In the genomic region with DNA sequence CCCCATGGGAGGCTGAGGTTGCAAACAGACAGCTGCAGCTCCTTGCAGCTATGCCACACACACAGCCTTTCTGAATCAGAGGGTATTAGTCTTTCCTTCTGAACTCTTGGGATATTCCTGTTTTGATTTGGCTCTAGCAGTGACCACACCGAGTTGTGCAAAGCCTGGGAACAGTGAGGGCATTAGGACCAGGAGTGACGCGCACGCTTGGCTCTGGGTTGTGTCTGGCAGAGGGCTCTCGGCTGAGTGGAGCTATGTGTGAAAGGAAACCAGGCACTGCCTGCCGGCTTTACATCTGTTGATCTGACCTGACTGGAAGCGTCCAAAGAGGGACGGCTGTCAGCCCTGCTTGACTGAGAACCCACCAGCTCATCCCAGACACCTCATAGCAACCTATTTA, we compare ENCODE assay signal across 9 cellular contexts. TPM values are rescaled to one million over a fixed set of nuclear protein-coding genes. Genes with fewer than 3 reads are reported as not detected.
DNase-seq lines count a peak whose midpoint lies in the region; ATAC-seq, FAIRE-seq and TF ChIP-seq lines count a peak whose summit lies in the region.
"Had no signal": no experiment of that assay in that cellular context is flagged by ENCODE, and none has a peak within 500 bp of the region (broad histone marks: within the 10 kb centered on the region; RNA-seq: fewer than 3 reads in every experiment).

A gene with protein sequence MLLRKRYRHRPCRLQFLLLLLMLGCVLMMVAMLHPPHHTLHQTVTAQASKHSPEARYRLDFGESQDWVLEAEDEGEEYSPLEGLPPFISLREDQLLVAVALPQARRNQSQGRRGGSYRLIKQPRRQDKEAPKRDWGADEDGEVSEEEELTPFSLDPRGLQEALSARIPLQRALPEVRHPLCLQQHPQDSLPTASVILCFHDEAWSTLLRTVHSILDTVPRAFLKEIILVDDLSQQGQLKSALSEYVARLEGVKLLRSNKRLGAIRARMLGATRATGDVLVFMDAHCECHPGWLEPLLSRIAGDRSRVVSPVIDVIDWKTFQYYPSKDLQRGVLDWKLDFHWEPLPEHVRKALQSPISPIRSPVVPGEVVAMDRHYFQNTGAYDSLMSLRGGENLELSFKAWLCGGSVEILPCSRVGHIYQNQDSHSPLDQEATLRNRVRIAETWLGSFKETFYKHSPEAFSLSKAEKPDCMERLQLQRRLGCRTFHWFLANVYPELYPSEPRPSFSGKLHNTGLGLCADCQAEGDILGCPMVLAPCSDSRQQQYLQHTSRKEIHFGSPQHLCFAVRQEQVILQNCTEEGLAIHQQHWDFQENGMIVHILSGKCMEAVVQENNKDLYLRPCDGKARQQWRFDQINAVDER (plus strand): TSS at position 292 of the 400 bp plus-strand sequence. CDS start 472 bp downstream, outside the sequence.

- 10 to 12% methylated on average over 8 of the region's 8 CpGs for WGBS in pancreas, 2 donors

- no peaks in the 10 kb centered on the region for H3K9me3 ChIP-seq in adipocyte (ENCODE audit: control insufficient read depth, low read length)
- no peaks in the 10 kb centered on the region for H3K9me3 ChIP-seq in pancreas

- no peak within 1 kb of the TSS for H3K27ac ChIP-seq in pancreas

- H3K27me3 ChIP-seq in adipocyte (replicated peaks; ENCODE audit: control insufficient read depth, insufficient read depth, low read length) (no peaks in the 10 kb centered on the region), pancreas (no peaks in the 10 kb centered on the region)

- DNase-seq in AG20443 (ENCODE audit: low spot score), result peak; percentile 93
- DNase-seq in adipocyte (ENCODE audit: low read depth), result peak; percentile 96
- no peak for DNase-seq in glomerular endothelial cell (ENCODE audit: extremely low read depth, low read depth, low spot score)
- peak; percentile 36 to 71 (median 66) for DNase-seq in pancreas
- no peak for DNase-seq in NCI-H1417 treated with DMSO at 0.1 percent for 48 hours (lab: John Stamatoyannopoulos, UW)
- no peak for DNase-seq in NCI-H187 (lab: John Stamatoyannopoulos, UW)
- DNase-seq: DMS53 had no signal

- intact Hi-C loops in pancreas (cut with DNase I), result loop anchor here in 1 of 3 donors (10.0 kb wide), 1 partner anchor 120 kb away; no protein-coding TSS in a partner anchor

- ATAC-seq in pancreas, result peak; percentile 69 to 85 (median 79)
- no peak for ATAC-seq in HG03159 (IDR thresholded peaks at IDR 0.05; ENCODE audit: unreplicated experiment)
- ATAC-seq in GM18867 (IDR thresholded peaks at IDR 0.05; ENCODE audit: unreplicated experiment), result no peak

- H3K36me3 ChIP-seq in adipocyte (ENCODE audit: control insufficient read depth, insufficient read depth, low read length, severe bottlenecking) (peaks cover 2% of the 10 kb centered on the region), pancreas (no peaks in the 10 kb centered on the region)

- H3K9ac ChIP-seq in adipocyte (ENCODE audit: low read length), result peak within 1 kb of the TSS; percentile 88

- peak within 1 kb of the TSS; percentile 86 for H3K4me3 ChIP-seq in adipocyte (ENCODE audit: low read length)
- peak within 1 kb of the TSS in 1 of 4 donors; percentile 0 for H3K4me3 ChIP-seq in pancreas

- H3K4me1 ChIP-seq in adipocyte (ENCODE audit: control insufficient read depth, insufficient read depth, low read length) (peaks cover 52% of the 10 kb centered on the region), pancreas (no peaks in the 10 kb centered on the region)

- no peak for TF ChIP-seq CTCF in pancreas (IDR thresholded peaks at IDR 0.05)

- no peak for FAIRE-seq in pancreas (lab: Jason Lieb, UNC)

RNA-seq across cellular contexts. Expression of the gene that starts here (rescaled TPM):
- 25.1 and 35.2 TPM in 2 replicates for total RNA-seq in glomerular endothelial cell
- 1 to 10 TPM in 5 of 6 donors, under 1 TPM in 1; 0.78 to 5.6 (median 2.0) TPM for total RNA-seq in pancreas
- polyA plus RNA-seq in pancreas, result 1 to 10 TPM; 2.8 TPM

Comparison
In these comparisons a context has a peak if more than half of its experiments do, and no peak if none do; other contexts are left out.
1. DNase-seq: peak in AG20443 (single experiment), adipocyte (single experiment) and pancreas (6 of 6); none in glomerular endothelial cell (single experiment), NCI-H1417 treated with DMSO at 0.1 percent for 48 hours (single experiment) and NCI-H187 (0 of 2).
2. ATAC-seq: peak in pancreas (4 of 4); none in HG03159 (single experiment) and GM18867 (single experiment).